1 cellular context compared by ENCODE assay signal in genomic region chr16:30054959-30055553, GRCh38.
TF ChIP-seq lines count a peak whose summit lies in the region.

No MANE protein-coding gene starts in this region.

TF ChIP-seq in HCT116, 20 proteins besides CTCF, POLR2A, EP300 and RAD21 (continued from another document):
- TF ChIP-seq ZBTB33 (IDR thresholded peaks at IDR 0.05; ENCODE audit: extremely low read depth, insufficient replicate concordance, low read length) = no peak
- no peak for TF ChIP-seq CEBPB (IDR thresholded peaks at IDR 0.05; ENCODE audit: low read depth)
- no peak for TF ChIP-seq ZFX (IDR thresholded peaks at IDR 0.05)
- no peak for TF ChIP-seq FOSL1 (IDR thresholded peaks at IDR 0.05; ENCODE audit: low read depth)
- TF ChIP-seq EZH2 (IDR thresholded peaks at IDR 0.05) = no peak
- no peak for TF ChIP-seq MAX (IDR thresholded peaks at IDR 0.05)
- TF ChIP-seq EZH2phosphoT487 (IDR thresholded peaks at IDR 0.05; ENCODE audit: borderline replicate concordance) = no peak
- no peak for TF ChIP-seq ZNF274 (IDR thresholded peaks at IDR 0.05; ENCODE audit: low read depth, low read length)
- no peak for TF ChIP-seq JUND (IDR thresholded peaks at IDR 0.05)
- no peak for TF ChIP-seq SRF (IDR thresholded peaks at IDR 0.05; ENCODE audit: low read depth)
- no peak for TF ChIP-seq CBX3 (IDR thresholded peaks at IDR 0.05; ENCODE audit: low read depth)
- no peak for TF ChIP-seq EGR1 (IDR thresholded peaks at IDR 0.05; ENCODE audit: low read depth)
